ENCODE assay signal across 9 cellular contexts in the genomic region with DNA sequence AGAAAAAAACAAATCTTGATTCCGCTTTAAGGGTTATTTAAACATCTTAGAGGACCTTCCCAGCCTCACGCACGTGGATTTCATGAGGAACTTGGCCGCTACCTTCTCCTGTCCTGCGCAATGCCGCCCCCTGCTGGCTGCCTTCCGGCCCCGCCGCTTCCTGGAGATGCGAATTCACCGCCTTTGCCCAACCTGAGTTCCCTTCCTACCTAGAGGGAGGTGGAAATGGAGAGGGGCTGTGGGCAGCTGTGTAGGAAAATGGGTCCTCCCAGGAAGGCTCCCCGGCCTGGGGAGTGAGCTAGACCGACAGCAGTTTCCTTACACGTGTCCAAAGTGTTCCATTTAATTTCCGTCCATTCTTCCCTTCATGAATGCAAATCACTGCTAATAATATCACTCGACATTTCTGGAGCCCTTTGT. TPM values are rescaled to one million over a fixed set of nuclear protein-coding genes. Genes with fewer than 3 reads are reported as not detected.
DNase-seq lines count a peak whose midpoint lies in the region; ATAC-seq and TF ChIP-seq lines count a peak whose summit lies in the region.
"Had no signal": no experiment of that assay in that cellular context is flagged by ENCODE, and none has a peak within 500 bp of the region (broad histone marks: within the 10 kb centered on the region; RNA-seq: fewer than 3 reads in every experiment).

No MANE protein-coding gene starts in this region.

- no peaks in the 10 kb centered on the region for H3K9me3 ChIP-seq in lung (ENCODE audit: control insufficient read depth in 2 of 2, insufficient read depth in 1 of 2, low read length in 1 of 2)

- DNase-seq in DMS53 treated with DMSO at 0.1 percent for 48 hours (lab: John Stamatoyannopoulos, UW; ENCODE audit: unreplicated experiment) (peak; percentile 66), NCI-H774 (lab: John Stamatoyannopoulos, UW) (peak; percentile 58), ecto neural progenitor cell (ENCODE audit: low spot score) (peak; percentile 88), lung (ENCODE audit: low spot score) (peak; percentile 89)
- peak; percentile 89 for DNase-seq in activated CD8-positive, alpha-beta T cell treated with anti-CD3 and anti-CD28 coated beads for 36 hours
- peak; percentile 61 to 92 (median 67) for DNase-seq in stimulated activated CD4-positive, alpha-beta T cell treated with anti-CD3 and anti-CD28 coated beads, TNF-alpha, amount 100 ng/mL, for 4 hours (ENCODE audit: low read depth in 3 of 3)

- H3K4me3 Mint-ChIP-seq in activated CD8-positive, alpha-beta T cell treated with anti-CD3 and anti-CD28 coated beads for 36 hours, result no peak overlapping the region

- no peaks in the 10 kb centered on the region for H3K36me3 ChIP-seq in lung (ENCODE audit: control insufficient read depth in 2 of 2, insufficient read depth in 2 of 2, low read length in 2 of 2)

- H3K4me1 ChIP-seq in lung (ENCODE audit: control insufficient read depth in 2 of 2, insufficient read depth in 2 of 2, low read length in 2 of 2), result peaks cover 0 to 2% of the 10 kb centered on the region in 2 donors

- intact Hi-C loops in activated CD8-positive, alpha-beta T cell treated with anti-CD3 and anti-CD28 coated beads for 36 hours (cut with micrococcal nuclease), result loop anchor here (10.0 kb wide), 1 partner anchor 1012 kb away; the partner anchor contains the start of gene NETO2

- H3K27ac Mint-ChIP-seq in activated CD8-positive, alpha-beta T cell treated with anti-CD3 and anti-CD28 coated beads for 36 hours, result no peak overlapping the region

- CTCF ChIA-PET in activated CD8-positive, alpha-beta T cell treated with anti-CD3 and anti-CD28 coated beads for 36 hours (lab: Charles Lee), result interaction anchor here (0.6 to 5.4 kb wide), 13 partner anchors 10 to 1119 kb away, joined by 3 to 47 read pairs (median 4); partner anchors contain the start of gene NETO2

- H3K27me3 Mint-ChIP-seq in activated CD8-positive, alpha-beta T cell treated with anti-CD3 and anti-CD28 coated beads for 36 hours, result peaks cover 22% of the 10 kb centered on the region

- H3K4me3 ChIP-seq in lung, result no peak overlapping the region

- 9 to 10% methylated on average over 16 of the region's 16 CpGs for WGBS in lung, 2 donors

- H3K27me3 ChIP-seq in lung (ENCODE audit: control insufficient read depth, insufficient read depth), result no peaks in the 10 kb centered on the region

- peak; percentile 98 for TF ChIP-seq CTCF in activated CD8-positive, alpha-beta T cell treated with anti-CD3 and anti-CD28 coated beads for 36 hours (IDR thresholded peaks at IDR 0.05)
- peak; percentile 88 for TF ChIP-seq CTCF in lung (IDR thresholded peaks at IDR 0.05; ENCODE audit: control extremely low read depth, extremely low read depth)

- POLR2A ChIA-PET in activated CD8-positive, alpha-beta T cell treated with anti-CD3 and anti-CD28 coated beads for 36 hours (lab: Charles Lee), result interaction anchor here (0.6 to 0.7 kb wide), 2 partner anchors 13 to 539 kb away, joined by 3 to 4 read pairs; no protein-coding TSS in a partner anchor

- no peaks in the 10 kb centered on the region for H3K9me3 Mint-ChIP-seq in activated CD8-positive, alpha-beta T cell treated with anti-CD3 and anti-CD28 coated beads for 36 hours

- H3K27ac ChIP-seq in lung (ENCODE audit: low read depth in 1 of 2, low read length in 1 of 2), result no peak overlapping the region

- H3K36me3 Mint-ChIP-seq in activated CD8-positive, alpha-beta T cell treated with anti-CD3 and anti-CD28 coated beads for 36 hours (ENCODE audit: low read depth), result no peaks in the 10 kb centered on the region

- ATAC-seq in HG02885 (IDR thresholded peaks at IDR 0.05; ENCODE audit: poor library complexity, unreplicated experiment) (peak; percentile 60), lung (ENCODE audit: insufficient read depth, low FRiP score) (peak; percentile 84), HG03521 (IDR thresholded peaks at IDR 0.05; ENCODE audit: unreplicated experiment) (no peak)
- no peak for ATAC-seq in activated CD8-positive, alpha-beta T cell treated with anti-CD3 and anti-CD28 coated beads for 36 hours

- H3K4me1 Mint-ChIP-seq in activated CD8-positive, alpha-beta T cell treated with anti-CD3 and anti-CD28 coated beads for 36 hours (ENCODE audit: low read depth), result peaks cover 28% of the 10 kb centered on the region

RNA-seq across cellular contexts. Expression of gene ABCC12, which starts 1.0 kb away (rescaled TPM):
- not detected for total RNA-seq in activated CD8-positive, alpha-beta T cell treated with anti-CD3 and anti-CD28 coated beads for 36 hours
- not detected for total RNA-seq in lung
- polyA plus RNA-seq in lung, result not detected
- polyA plus RNA-seq: adipose tissue had no signal

Comparison
In these comparisons a context has a peak if more than half of its experiments do, and no peak if none do; other contexts are left out.
1. ATAC-seq: peak in HG02885 (single experiment) and lung (single experiment); none in activated CD8-positive, alpha-beta T cell treated with anti-CD3 and anti-CD28 coated beads for 36 hours (single experiment) and HG03521 (single experiment).
2. Peak in every context shown above with its lines, with median percentiles within 50 percentile points of each other: DNase-seq.